Comparison of ENCODE assay signal across 17 cellular contexts in the genomic region with DNA sequence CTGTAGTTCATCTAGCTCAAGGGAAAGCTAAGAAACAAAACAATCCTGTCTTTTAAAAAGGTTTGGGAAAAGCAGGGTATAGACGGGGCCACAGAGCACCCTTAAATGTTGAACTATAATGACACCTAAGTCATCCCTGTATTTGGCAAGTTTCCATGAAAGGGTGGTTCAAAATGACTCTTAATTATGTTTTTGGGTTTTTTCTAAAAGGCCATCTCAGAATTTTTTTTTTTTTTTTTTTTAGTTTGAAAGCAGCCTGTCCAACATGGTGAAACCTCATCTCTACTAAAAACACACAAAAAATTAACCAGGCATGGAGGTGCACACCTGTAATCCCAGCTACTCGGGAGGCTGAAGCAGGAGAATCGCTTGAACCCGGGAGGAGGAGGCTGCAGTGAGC.
"Had no signal": no experiment of that assay in that cellular context is flagged by ENCODE, and none has a peak within 500 bp of the region (broad histone marks: within the 10 kb centered on the region; RNA-seq: fewer than 3 reads in every experiment).

No MANE protein-coding gene starts in this region.

- H3K9me3 Mint-ChIP-seq: stimulated activated naive CD8-positive, alpha-beta T cell treated with anti-CD3 and anti-CD28 coated beads, Interleukin-15, amount 100 ng/mL, for 72 hours had no signal

- H3K4me3 ChIP-seq: lung, right atrium auricular region, skin epidermis, testis, upper lobe of right lung had no signal

- H3K4me1 ChIP-seq: parathyroid adenoma, right atrium auricular region had no signal

- DNase-seq: activated CD4-positive, alpha-beta T cell treated with anti-CD3 and anti-CD28 coated beads, Interleukin-2, amount 50 U/mL, for 48 hours; activated CD4-positive, CD25-positive, alpha-beta regulatory T cell; activated naive CD4-positive, alpha-beta T cell treated with anti-CD3 and anti-CD28 coated beads, Interleukin-2, amount 50 U/mL, for 16 hours; amygdala; brain microvascular endothelial cell; cerebellar nuclear complex; hippocampal formation; midbrain; stimulated activated CD4-positive, alpha-beta T cell treated with anti-CD3 and anti-CD28 coated beads, Interleukin-4, amount 100 ng/mL, for 4 hours; testis; upper lobe of right lung had no signal

- H3K4me3 Mint-ChIP-seq: stimulated activated naive CD8-positive, alpha-beta T cell treated with anti-CD3 and anti-CD28 coated beads, Interleukin-15, amount 100 ng/mL, for 72 hours had no signal

- H3K9me3 ChIP-seq: right atrium auricular region, testis, upper lobe of right lung had no signal

- ATAC-seq: SK-N-SH treated with all-trans-retinoic acid at 6 μM for 48 hours; stimulated activated naive CD8-positive, alpha-beta T cell treated with anti-CD3 and anti-CD28 coated beads, Interleukin-15, amount 100 ng/mL, for 72 hours; upper lobe of right lung had no signal

- H3K27ac ChIP-seq: brain microvascular endothelial cell, parathyroid adenoma, right atrium auricular region, skin epidermis, testis, upper lobe of right lung had no signal

- H3K27ac Mint-ChIP-seq: stimulated activated naive CD8-positive, alpha-beta T cell treated with anti-CD3 and anti-CD28 coated beads, Interleukin-15, amount 100 ng/mL, for 72 hours had no signal
